Comparison of ENCODE assay signal across 17 cellular contexts in the genomic region with DNA sequence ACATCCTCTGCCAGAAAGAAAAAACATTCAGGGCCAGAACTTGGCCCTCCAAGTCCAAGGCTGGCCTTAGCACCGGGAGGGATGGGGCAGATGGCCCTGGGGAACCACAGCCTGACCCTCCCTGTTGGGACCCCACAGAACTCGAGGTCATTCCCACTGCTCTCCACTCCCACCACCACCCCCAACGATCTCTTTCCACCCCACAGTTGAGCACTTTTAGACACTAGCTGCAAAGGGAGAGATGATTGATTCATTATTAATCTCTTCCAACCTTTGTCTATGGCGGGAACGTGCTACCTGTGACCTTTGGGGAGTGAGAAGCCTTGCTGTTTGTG.
"Had no signal": no experiment of that assay in that cellular context is flagged by ENCODE, and none has a peak within 500 bp of the region (broad histone marks: within the 10 kb centered on the region; RNA-seq: fewer than 3 reads in every experiment).

No MANE protein-coding gene starts in this region.

- H3K27me3 ChIP-seq: vagina had no signal

- H3K9me3 Mint-ChIP-seq: nephron had no signal

- DNase-seq: activated CD4-positive, alpha-beta T cell treated with anti-CD3 and anti-CD28 coated beads, Interleukin-2, amount 50 U/mL, for 1 hour; activated naive CD4-positive, alpha-beta T cell treated with Interleukin-2 at 50 U/mL for 16 hours; activated T-cell treated with anti-CD3 and anti-CD28 coated beads for 4 hours; amygdala; cerebellar nuclear complex; heart left ventricle; left colon; psoas muscle; right cardiac atrium; stimulated activated CD4-positive, alpha-beta T cell treated with anti-CD3 and anti-CD28 coated beads, Interleukin-2, amount 100 ng/mL, for 24 hours; T-helper 1 cell; trophoblast cell had no signal

- H3K4me3 ChIP-seq: heart left ventricle, psoas muscle, vagina had no signal

- ATAC-seq: heart left ventricle; left colon; psoas muscle; right cardiac atrium; stimulated activated memory B cell treated with anti-CD40 and anti-IgM and Interleukin-4, amounts not matched to agents 10 μg/mL and 1 μg/mL and 100 μg/mL, for 72 hours had no signal

- H3K9me3 ChIP-seq: psoas muscle, vagina had no signal

- H3K4me1 ChIP-seq: heart left ventricle, psoas muscle, vagina had no signal

- H3K36me3 Mint-ChIP-seq: memory B cell; stimulated activated memory B cell treated with anti-CD40 and anti-IgM and Interleukin-4, amounts not matched to agents 10 μg/mL and 1 μg/mL and 100 μg/mL, for 72 hours had no signal

- H3K4me1 Mint-ChIP-seq: memory B cell; stimulated activated memory B cell treated with anti-CD40 and anti-IgM and Interleukin-4, amounts not matched to agents 10 μg/mL and 1 μg/mL and 100 μg/mL, for 72 hours had no signal

- H3K4me3 Mint-ChIP-seq: memory B cell; nephron; stimulated activated memory B cell treated with anti-CD40 and anti-IgM and Interleukin-4, amounts not matched to agents 10 μg/mL and 1 μg/mL and 100 μg/mL, for 72 hours had no signal

- H3K27ac ChIP-seq: epithelial cell of prostate, heart left ventricle, psoas muscle, vagina had no signal

- H3K36me3 ChIP-seq: heart left ventricle, vagina had no signal

- H3K27ac Mint-ChIP-seq: memory B cell; nephron; stimulated activated memory B cell treated with anti-CD40 and anti-IgM and Interleukin-4, amounts not matched to agents 10 μg/mL and 1 μg/mL and 100 μg/mL, for 72 hours had no signal
